In the genomic region with DNA sequence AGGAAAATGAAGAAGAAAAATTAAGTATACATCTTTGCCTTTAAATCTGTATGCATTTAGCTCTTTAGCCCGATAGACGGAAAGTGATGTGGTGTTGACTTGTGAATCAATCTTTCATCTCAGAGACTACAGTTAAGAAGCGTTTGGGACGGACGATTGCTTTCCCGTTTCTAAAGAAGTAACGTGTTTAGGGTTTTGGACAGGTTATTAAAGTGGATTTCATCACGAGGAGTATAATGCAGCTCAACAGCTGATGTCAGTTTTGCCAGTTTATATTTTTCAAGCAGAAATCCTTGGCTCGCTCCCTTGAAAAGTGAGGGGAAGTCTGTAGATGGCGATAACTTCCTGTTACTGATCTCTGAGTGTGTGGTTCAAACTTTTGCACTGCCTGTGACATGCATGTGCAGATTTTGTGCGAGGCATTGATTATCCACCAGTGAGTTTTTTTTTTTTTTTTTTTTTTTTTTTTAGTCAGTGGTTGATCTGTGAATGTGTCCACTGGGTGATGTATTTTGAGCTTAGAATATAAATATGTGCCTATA, we compare ENCODE assay signal across 10 cellular contexts. TPM values are rescaled to one million over a fixed set of nuclear protein-coding genes. Genes with fewer than 3 reads are reported as not detected.
DNase-seq lines count a peak whose midpoint lies in the region; ATAC-seq, FAIRE-seq and TF ChIP-seq lines count a peak whose summit lies in the region.
"Had no signal": no experiment of that assay in that cellular context is flagged by ENCODE, and none has a peak within 500 bp of the region (broad histone marks: within the 10 kb centered on the region; RNA-seq: fewer than 3 reads in every experiment).

No MANE protein-coding gene starts in this region.

- peak overlapping the region; percentile 82 for H3K4me2 ChIP-seq in mesendoderm (ENCODE audit: low read length)

- peak overlapping the region; percentile 56 for H3K4me3 Mint-ChIP-seq in activated naive CD8-positive, alpha-beta T cell
- H3K4me3 Mint-ChIP-seq in activated naive CD8-positive, alpha-beta T cell treated with anti-CD3 and anti-CD28 coated beads for 36 hours: no peak overlapping the region
- peak overlapping the region; percentile 53 for H3K4me3 Mint-ChIP-seq in chondrocyte (ENCODE audit: unreplicated experiment)

- H2BK5ac ChIP-seq in mesendoderm (ENCODE audit: low read length): peak overlapping the region; percentile 27

- H3K27ac Mint-ChIP-seq in activated naive CD8-positive, alpha-beta T cell: no peak overlapping the region
- no peak overlapping the region for H3K27ac Mint-ChIP-seq in activated naive CD8-positive, alpha-beta T cell treated with anti-CD3 and anti-CD28 coated beads for 36 hours
- no peak overlapping the region for H3K27ac Mint-ChIP-seq in chondrocyte (ENCODE audit: unreplicated experiment)

- no peak overlapping the region for H2BK120ac ChIP-seq in mesendoderm (ENCODE audit: low read depth, low read length)

- H3K36me3 Mint-ChIP-seq in activated naive CD8-positive, alpha-beta T cell: no peaks in the 10 kb centered on the region
- no peaks in the 10 kb centered on the region for H3K36me3 Mint-ChIP-seq in activated naive CD8-positive, alpha-beta T cell treated with anti-CD3 and anti-CD28 coated beads for 36 hours
- H3K36me3 Mint-ChIP-seq in chondrocyte (ENCODE audit: low read depth): no peaks in the 10 kb centered on the region

- H3K23ac ChIP-seq in mesendoderm (ENCODE audit: low read length): no peak overlapping the region

- intact Hi-C loops in upper lobe of right lung (cut with DNase I): no loop called here

- H4K8ac ChIP-seq in mesendoderm (ENCODE audit: low read depth, low read length): no peak overlapping the region

- no peak for ATAC-seq in upper lobe of right lung
- no peak for ATAC-seq in HG03571 (IDR thresholded peaks at IDR 0.05; ENCODE audit: unreplicated experiment)

- H3K36me3 ChIP-seq in mesendoderm (ENCODE audit: control insufficient read depth, insufficient read depth, low read length): no peaks in the 10 kb centered on the region
- H3K36me3 ChIP-seq in upper lobe of right lung: no peaks in the 10 kb centered on the region

- no peak for FAIRE-seq in HTR-8/SVneo (lab: Jason Lieb, UNC)
- FAIRE-seq: endothelial cell of umbilical vein had no signal

- peaks cover 4% of the 10 kb centered on the region for H3K4me1 ChIP-seq in mesendoderm (ENCODE audit: control insufficient read depth, low read depth, low read length)
- H3K4me1 ChIP-seq in upper lobe of right lung: no peaks in the 10 kb centered on the region

- H3K27me3 ChIP-seq in mesendoderm (ENCODE audit: insufficient read depth, low read length, poor library complexity) (no peaks in the 10 kb centered on the region), upper lobe of right lung (peaks cover 51% of the 10 kb centered on the region)

- peaks cover 50% of the 10 kb centered on the region for H3K79me2 ChIP-seq in mesendoderm (ENCODE audit: control insufficient read depth, insufficient read depth, low read length)

- H3K27me3 Mint-ChIP-seq in activated naive CD8-positive, alpha-beta T cell: peaks cover 25% of the 10 kb centered on the region
- peaks cover 44% of the 10 kb centered on the region for H3K27me3 Mint-ChIP-seq in activated naive CD8-positive, alpha-beta T cell treated with anti-CD3 and anti-CD28 coated beads for 36 hours
- peaks cover 37% of the 10 kb centered on the region for H3K27me3 Mint-ChIP-seq in chondrocyte (ENCODE audit: low read depth)

- H3K56ac ChIP-seq in mesendoderm (ENCODE audit: low read length): peak overlapping the region; percentile 84

- H2AK5ac ChIP-seq in mesendoderm (ENCODE audit: low read length): no peak overlapping the region

- H3K4me1 Mint-ChIP-seq in activated naive CD8-positive, alpha-beta T cell (ENCODE audit: low read depth): peaks cover 5% of the 10 kb centered on the region
- H3K4me1 Mint-ChIP-seq in activated naive CD8-positive, alpha-beta T cell treated with anti-CD3 and anti-CD28 coated beads for 36 hours: peaks cover 5% of the 10 kb centered on the region
- H3K4me1 Mint-ChIP-seq in chondrocyte (ENCODE audit: low read depth): peaks cover 6% of the 10 kb centered on the region

- WGBS in mesendoderm (ENCODE audit: extremely low coverage, insufficient coverage, low lambda C conversion rate): no CpG with 5 or more reads among the region's 11 CpGs

- H3K27ac ChIP-seq in mesendoderm (ENCODE audit: low read depth, low read length): no peak overlapping the region
- no peak overlapping the region for H3K27ac ChIP-seq in upper lobe of right lung

- no peak overlapping the region for H2BK15ac ChIP-seq in mesendoderm (replicated peaks; ENCODE audit: low read depth)

- no peak overlapping the region for H4K5ac ChIP-seq in mesendoderm (ENCODE audit: low read length)

- H3K9me3 ChIP-seq in upper lobe of right lung: no peaks in the 10 kb centered on the region

- no peaks in the 10 kb centered on the region for H3K79me1 ChIP-seq in mesendoderm (ENCODE audit: low read length)

- no peak for DNase-seq in activated naive CD8-positive, alpha-beta T cell treated with anti-CD3 and anti-CD28 coated beads for 36 hours
- DNase-seq in chondrocyte (ENCODE audit: low spot score) (no peak), mesendoderm (peak; percentile 46), upper lobe of right lung (no peak), HTR-8/SVneo (ENCODE audit: insufficient read length, low spot score) (no peak), RPMI8226 (no peak)
- DNase-seq: stimulated activated CD4-positive, alpha-beta T cell treated with anti-CD3 and anti-CD28 coated beads, Interleukin-15, amount 100 ng/mL, for 24 hours had no signal

- peak overlapping the region; percentile 75 for H3K9ac ChIP-seq in mesendoderm (ENCODE audit: low read length)

- TF ChIP-seq CTCF in chondrocyte (IDR thresholded peaks at IDR 0.05): peak; percentile 65
- no peak for TF ChIP-seq CTCF in upper lobe of right lung (IDR thresholded peaks at IDR 0.05)

- H3K18ac ChIP-seq in mesendoderm (ENCODE audit: low read length): peak overlapping the region; percentile 62

- H3K9me3 Mint-ChIP-seq in activated naive CD8-positive, alpha-beta T cell (ENCODE audit: low read depth): peaks cover 4% of the 10 kb centered on the region
- H3K9me3 Mint-ChIP-seq in activated naive CD8-positive, alpha-beta T cell treated with anti-CD3 and anti-CD28 coated beads for 36 hours: no peaks in the 10 kb centered on the region
- no peaks in the 10 kb centered on the region for H3K9me3 Mint-ChIP-seq in chondrocyte (ENCODE audit: low read depth)

- no peak overlapping the region for H3K4ac ChIP-seq in mesendoderm (ENCODE audit: low read depth, low read length)

- H3K4me3 ChIP-seq in mesendoderm (ENCODE audit: low read length) (peak overlapping the region; percentile 77), upper lobe of right lung (peak overlapping the region; percentile 29)

RNA-seq across cellular contexts. Expression of gene ADCY2, which starts 1.1 kb away (rescaled TPM):
- not detected for total RNA-seq in activated naive CD8-positive, alpha-beta T cell treated with anti-CD3 and anti-CD28 coated beads for 36 hours
- total RNA-seq in chondrocyte (0.36 to 0.95 TPM in 2 of 3 replicates, not detected in the other), upper lobe of right lung (0.17 TPM)
- 21.7 TPM for polyA plus RNA-seq in mesendoderm (2013, experiment 1 of 2)
- 21.6 TPM for polyA plus RNA-seq in mesendoderm (2013, experiment 2 of 2)
- total RNA-seq: endothelial cell of umbilical vein had no signal
